17 cellular contexts compared by ENCODE assay signal in genomic region chr5:168413062-168413461, GRCh38.
A peak's percentile ranks its signal among the peaks of the same experiment; 100 is the strongest.
DNase-seq lines count a peak whose midpoint lies in the region; ATAC-seq and TF ChIP-seq lines count a peak whose summit lies in the region.
"Had no signal": no experiment of that assay in that cellular context is flagged by ENCODE, and none has a peak within 500 bp of the region (broad histone marks: within the 10 kb centered on the region; RNA-seq: fewer than 3 reads in every experiment).

No MANE protein-coding gene starts in this region.

- H3K36me3 ChIP-seq in breast epithelium, result no peaks in the 10 kb centered on the region
- H3K36me3 ChIP-seq in mammary epithelial cell (ENCODE audit: insufficient read depth, low read length), result no peaks in the 10 kb centered on the region

- H3K9me3 ChIP-seq in breast epithelium (no peaks in the 10 kb centered on the region), mammary epithelial cell (replicated peaks; ENCODE audit: insufficient read depth, low read length) (no peaks in the 10 kb centered on the region)
- H3K9me3 ChIP-seq: SJSA1 had no signal

- no peaks in the 10 kb centered on the region for H3K27me3 ChIP-seq in breast epithelium
- no peaks in the 10 kb centered on the region for H3K27me3 ChIP-seq in mammary epithelial cell (ENCODE audit: insufficient read depth, low read length)
- H3K27me3 ChIP-seq: SJSA1 had no signal

- H3K9ac ChIP-seq in mammary epithelial cell (ENCODE audit: insufficient read depth, low read length), result no peak overlapping the region

- H3K4me2 ChIP-seq in mammary epithelial cell (ENCODE audit: insufficient read depth, low read depth, low read length), result no peak overlapping the region

- no peak for TF ChIP-seq CTCF in MCF 10A (IDR thresholded peaks at IDR 0.05; ENCODE audit: unreplicated experiment)
- no peak for TF ChIP-seq CTCF in breast epithelium (IDR thresholded peaks at IDR 0.05)
- no peak for TF ChIP-seq CTCF in mammary epithelial cell (conservative IDR thresholded peaks at IDR 0.05 in 1 of 2, IDR thresholded peaks at IDR 0.05 in 1 of 2; ENCODE audit: extremely low read depth in 1 of 2, insufficient read depth in 1 of 2, low read depth in 1 of 2, low read length in 2 of 2)
- TF ChIP-seq CTCF in nephron progenitor cell (IDR thresholded peaks at IDR 0.05), result no peak

- H3K4me1 Mint-ChIP-seq in MCF 10A (ENCODE audit: insufficient read depth, unreplicated experiment) (peaks cover 41% of the 10 kb centered on the region), nephron progenitor cell (peaks cover 9% of the 10 kb centered on the region)
- peaks cover 27% of the 10 kb centered on the region for H3K4me1 Mint-ChIP-seq in activated T-cell treated with anti-CD3 and anti-CD28 coated beads, Interleukin-2, amount 50 U/mL, for 72 hours (ENCODE audit: low read depth)
- H3K4me1 Mint-ChIP-seq: B cell had no signal

- POLR2A ChIA-PET in MCF 10A (lab: Yijun Ruan, JAX), result interaction anchor here (1.4 kb wide), 1 partner anchor 121 kb away, joined by 5 read pairs; no protein-coding TSS in a partner anchor

- no peak overlapping the region for H3K4me3 ChIP-seq in breast epithelium
- H3K4me3 ChIP-seq in mammary epithelial cell (replicated peaks in 1 of 3; ENCODE audit: insufficient read depth in 1 of 3, low read depth in 2 of 3, low read length in 3 of 3), result no peak overlapping the region
- H3K4me3 ChIP-seq: SJSA1 had no signal

- dilution Hi-C loops in mammary epithelial cell (cut with HindIII; ENCODE audit: low sequenced_read_pairs), result loop anchor here (5.0 kb wide), 3 partner anchors 44 to 141 kb away; no protein-coding TSS in a partner anchor

- peak; percentile 96 for DNase-seq in MCF 10A (ENCODE audit: unreplicated experiment)
- no peak for DNase-seq in breast epithelium (ENCODE audit: low spot score in 2 of 2)
- DNase-seq in mammary epithelial cell, result peak; percentile 95
- no peak for DNase-seq in left colon
- DNase-seq in activated T-cell treated with anti-CD3 and anti-CD28 coated beads, Interleukin-2, amount 50 U/mL, for 72 hours, result no peak
- DNase-seq in nephron progenitor cell, result no peak
- DNase-seq: DMS79 treated with DMSO at 0.1 percent for 48 hours, HFFc6, Kasumi-1, NCI-H1092 treated with DMSO at 0.1 percent for 48 hours, NCI-H510A treated with DMSO at 0.1 percent for 48 hours, NCI-H774 had no signal

- in situ Hi-C loops in mammary epithelial cell (cut with MboI; ENCODE audit: low sequenced_read_pairs in 2 of 2), result loop anchor here (10.0 kb wide), 1 partner anchor 138 kb away; no protein-coding TSS in a partner anchor

- H3K4me3 Mint-ChIP-seq in MCF 10A (ENCODE audit: unreplicated experiment) (no peak overlapping the region), nephron progenitor cell (no peak overlapping the region)
- no peak overlapping the region for H3K4me3 Mint-ChIP-seq in activated T-cell treated with anti-CD3 and anti-CD28 coated beads, Interleukin-2, amount 50 U/mL, for 72 hours
- H3K4me3 Mint-ChIP-seq: B cell, HFFc6 had no signal

- H3K27me3 Mint-ChIP-seq in MCF 10A (ENCODE audit: insufficient read depth, unreplicated experiment) (no peaks in the 10 kb centered on the region), nephron progenitor cell (ENCODE audit: low read depth, poor library complexity) (no peaks in the 10 kb centered on the region)
- peaks cover 22% of the 10 kb centered on the region for H3K27me3 Mint-ChIP-seq in activated T-cell treated with anti-CD3 and anti-CD28 coated beads, Interleukin-2, amount 50 U/mL, for 72 hours (ENCODE audit: low read depth)
- H3K27me3 Mint-ChIP-seq: B cell had no signal

- H3K4me1 ChIP-seq in breast epithelium (peaks cover 0 to 8% of the 10 kb centered on the region in 2 donors), mammary epithelial cell (ENCODE audit: insufficient read depth, low read length) (peaks cover 48% of the 10 kb centered on the region)

- no peaks in the 10 kb centered on the region for H4K20me1 ChIP-seq in mammary epithelial cell (ENCODE audit: insufficient read depth, low read length)

- BruUV-seq in MCF 10A (replicated peaks; lab: Mats Ljungman, UMichigan) (no TSS peak), mammary epithelial cell (replicated peaks; lab: Mats Ljungman, UMichigan) (no TSS peak)

- ATAC-seq in left colon, result peak; percentile 68
- ATAC-seq in HG02571 (IDR thresholded peaks at IDR 0.05; ENCODE audit: unreplicated experiment), result no peak
- ATAC-seq in activated T-cell treated with anti-CD3 and anti-CD28 coated beads, Interleukin-2, amount 50 U/mL, for 72 hours (replicated peaks in 1 of 2), result no peak
- ATAC-seq in HG03565 (IDR thresholded peaks at IDR 0.05; ENCODE audit: unreplicated experiment), result no peak

- H3K79me2 ChIP-seq in mammary epithelial cell (ENCODE audit: insufficient read depth, low read length), result no peaks in the 10 kb centered on the region

- peaks cover 46% of the 10 kb centered on the region for H3K36me3 Mint-ChIP-seq in MCF 10A (ENCODE audit: insufficient read depth, unreplicated experiment)
- no peaks in the 10 kb centered on the region for H3K36me3 Mint-ChIP-seq in activated T-cell treated with anti-CD3 and anti-CD28 coated beads, Interleukin-2, amount 50 U/mL, for 72 hours (ENCODE audit: insufficient read depth in 2 of 2)
- H3K36me3 Mint-ChIP-seq in nephron progenitor cell (ENCODE audit: low read depth), result no peaks in the 10 kb centered on the region

- 17% methylated on average over 3 of the region's 3 CpGs for WGBS in mammary epithelial cell (ENCODE audit: low coverage, missing lambda C conversion rate)

- no peak overlapping the region for H2AFZ ChIP-seq in mammary epithelial cell (ENCODE audit: low read depth, low read length)

- no peaks in the 10 kb centered on the region for H3K9me3 Mint-ChIP-seq in MCF 10A (ENCODE audit: unreplicated experiment)
- no peaks in the 10 kb centered on the region for H3K9me3 Mint-ChIP-seq in activated T-cell treated with anti-CD3 and anti-CD28 coated beads, Interleukin-2, amount 50 U/mL, for 72 hours
- no peaks in the 10 kb centered on the region for H3K9me3 Mint-ChIP-seq in nephron progenitor cell
- H3K9me3 Mint-ChIP-seq: HFFc6 had no signal

- H3K27ac Mint-ChIP-seq in MCF 10A (ENCODE audit: low read depth, unreplicated experiment) (no peak overlapping the region), nephron progenitor cell (no peak overlapping the region)
- no peak overlapping the region for H3K27ac Mint-ChIP-seq in activated T-cell treated with anti-CD3 and anti-CD28 coated beads, Interleukin-2, amount 50 U/mL, for 72 hours
- H3K27ac Mint-ChIP-seq: B cell, HFFc6 had no signal

- H3K27ac ChIP-seq in breast epithelium, result no peak overlapping the region
- no peak overlapping the region for H3K27ac ChIP-seq in mammary epithelial cell (ENCODE audit: insufficient read depth, low read depth, low read length)
- H3K27ac ChIP-seq: HL-60, SJSA1 had no signal

- intact Hi-C loops in MCF 10A (cut with micrococcal nuclease), result no loop called here
- intact Hi-C loops in breast epithelium (cut with DNase I; ENCODE audit: low total_unique reads), result no loop called here
- intact Hi-C loops in mammary epithelial cell (cut with micrococcal nuclease), result loop anchor here (1.0 to 2.0 kb wide), 2 partner anchors 48 to 124 kb away; no protein-coding TSS in a partner anchor
- intact Hi-C loops in left colon (cut with DNase I, micrococcal nuclease), result no loop called here

- CTCF ChIA-PET in MCF 10A (lab: Yijun Ruan, JAX), result interaction anchor here (0.6 to 7.2 kb wide), 5 partner anchors 9 to 143 kb away, joined by 4 to 47 read pairs (median 9); partner anchors contain the start of gene WWC1
- CTCF ChIA-PET in mammary epithelial cell (lab: Charles Lee; ENCODE audit: low non-redundant PET), result no interaction called here

- TF ChIP-seq POLR2A in breast epithelium (IDR thresholded peaks at IDR 0.05), result no peak

Comparison
In these comparisons a context has a peak if more than half of its experiments do, and no peak if none do; other contexts are left out.
1. DNase-seq: peak in MCF 10A (single experiment) and mammary epithelial cell (single experiment); none in breast epithelium (0 of 2), left colon (0 of 2), activated T-cell treated with anti-CD3 and anti-CD28 coated beads, Interleukin-2, amount 50 U/mL, for 72 hours (0 of 2) and nephron progenitor cell (single experiment).